ENCODE assay signal across 8 cellular contexts in the genomic region with DNA sequence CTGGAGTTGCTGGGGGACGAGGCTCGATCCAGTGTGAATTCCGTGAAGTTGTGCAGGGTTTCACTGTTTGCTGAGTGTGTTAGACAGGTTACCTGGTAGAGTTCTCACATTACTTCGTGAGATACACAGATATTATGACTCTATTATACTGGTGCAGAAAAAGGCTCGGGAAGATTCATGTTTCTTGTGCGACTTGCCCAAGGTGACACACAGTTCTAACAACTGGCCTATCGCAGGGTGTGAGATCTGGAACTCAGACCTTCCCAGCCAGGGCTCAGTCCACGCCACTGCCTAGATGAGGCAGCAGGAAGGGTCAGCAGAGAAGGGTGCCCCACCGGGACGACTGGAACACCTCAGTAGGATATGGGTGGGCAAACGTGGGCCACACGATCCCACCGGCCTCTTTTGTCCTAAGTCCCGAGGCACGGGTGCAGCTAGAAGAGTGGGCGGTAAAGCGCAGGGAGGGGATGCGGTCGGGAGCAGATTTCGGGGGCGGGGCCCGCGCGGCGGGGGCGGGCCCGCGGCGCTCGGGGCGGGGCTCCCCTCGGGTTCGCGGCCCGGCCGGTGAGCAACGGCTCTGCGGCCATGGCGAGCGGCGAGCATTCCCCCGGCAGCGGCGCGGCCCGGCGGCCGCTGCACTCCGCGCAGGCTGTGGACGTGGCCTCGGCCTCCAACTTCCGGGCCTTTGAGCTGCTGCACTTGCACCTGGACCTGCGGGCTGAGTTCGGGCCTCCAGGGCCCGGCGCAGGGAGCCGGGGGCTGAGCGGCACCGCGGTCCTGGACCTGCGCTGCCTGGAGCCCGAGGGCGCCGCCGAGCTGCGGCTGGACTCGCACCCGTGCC. TPM values are rescaled to one million over a fixed set of nuclear protein-coding genes. Genes with fewer than 3 reads are reported as not detected.
A peak's percentile ranks its signal among the peaks of the same experiment; 100 is the strongest.
DNase-seq lines count a peak whose midpoint lies in the region; ATAC-seq lines count a peak whose summit lies in the region.

A gene with protein sequence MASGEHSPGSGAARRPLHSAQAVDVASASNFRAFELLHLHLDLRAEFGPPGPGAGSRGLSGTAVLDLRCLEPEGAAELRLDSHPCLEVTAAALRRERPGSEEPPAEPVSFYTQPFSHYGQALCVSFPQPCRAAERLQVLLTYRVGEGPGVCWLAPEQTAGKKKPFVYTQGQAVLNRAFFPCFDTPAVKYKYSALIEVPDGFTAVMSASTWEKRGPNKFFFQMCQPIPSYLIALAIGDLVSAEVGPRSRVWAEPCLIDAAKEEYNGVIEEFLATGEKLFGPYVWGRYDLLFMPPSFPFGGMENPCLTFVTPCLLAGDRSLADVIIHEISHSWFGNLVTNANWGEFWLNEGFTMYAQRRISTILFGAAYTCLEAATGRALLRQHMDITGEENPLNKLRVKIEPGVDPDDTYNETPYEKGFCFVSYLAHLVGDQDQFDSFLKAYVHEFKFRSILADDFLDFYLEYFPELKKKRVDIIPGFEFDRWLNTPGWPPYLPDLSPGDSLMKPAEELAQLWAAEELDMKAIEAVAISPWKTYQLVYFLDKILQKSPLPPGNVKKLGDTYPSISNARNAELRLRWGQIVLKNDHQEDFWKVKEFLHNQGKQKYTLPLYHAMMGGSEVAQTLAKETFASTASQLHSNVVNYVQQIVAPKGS (plus strand): TSS at position 567 of the 841 bp plus-strand sequence. CDS start 19 bp downstream, at position 586.

- H2AK5ac ChIP-seq in mesenchymal stem cell (ENCODE audit: low read length, severe bottlenecking): no peak within 1 kb of the TSS

- peak within 1 kb of the TSS; percentile 70 for H3K27ac ChIP-seq in effector memory CD4-positive, alpha-beta T cell (ENCODE audit: insufficient read depth, low read length, poor library complexity, severe bottlenecking)
- H3K27ac ChIP-seq in mesenchymal stem cell (ENCODE audit: low read length, poor library complexity, severe bottlenecking): peak within 1 kb of the TSS; percentile 65

- peak within 1 kb of the TSS; percentile 98 for H4K91ac ChIP-seq in mesenchymal stem cell (ENCODE audit: low read length)

- peak within 1 kb of the TSS; percentile 91 for H2AFZ ChIP-seq in mesenchymal stem cell (ENCODE audit: low read depth, low read length)

- H2BK15ac ChIP-seq in mesenchymal stem cell (ENCODE audit: low read depth, poor library complexity, severe bottlenecking): peak within 1 kb of the TSS; percentile 93

- no peaks in the 10 kb centered on the region for H3K9me3 ChIP-seq in effector memory CD4-positive, alpha-beta T cell (ENCODE audit: control insufficient read depth, low read length)
- H3K9me3 ChIP-seq in mesenchymal stem cell (ENCODE audit: control insufficient read depth, low read length): no peaks in the 10 kb centered on the region

- H3K18ac ChIP-seq in mesenchymal stem cell (ENCODE audit: low read depth in 1 of 2, low read length in 2 of 2): peak within 1 kb of the TSS; percentile 98 to 99

- H3K36me3 ChIP-seq in effector memory CD4-positive, alpha-beta T cell (ENCODE audit: control insufficient read depth, insufficient read depth, low read length): no peaks in the 10 kb centered on the region
- H3K36me3 ChIP-seq in mesenchymal stem cell (ENCODE audit: control insufficient read depth in 1 of 2, insufficient read depth in 2 of 2, low read depth in 1 of 2, low read length in 2 of 2): peaks cover 0 to 4% of the 10 kb centered on the region in 2 experiments

- H3K4ac ChIP-seq in mesenchymal stem cell (ENCODE audit: low read depth in 1 of 2, low read length in 2 of 2): peak within 1 kb of the TSS; percentile 95 to 99

- H3K4me2 ChIP-seq in mesenchymal stem cell (ENCODE audit: low read length, poor library complexity, severe bottlenecking): peak within 1 kb of the TSS; percentile 15

- peak within 1 kb of the TSS; percentile 99 for H4K8ac ChIP-seq in mesenchymal stem cell (ENCODE audit: low read length)

- peak; percentile 92 for DNase-seq in AG08395 (ENCODE audit: low spot score)
- peak; percentile 53 for DNase-seq in NCI-H345 (lab: John Stamatoyannopoulos, UW)
- peak; percentile 90 for DNase-seq in activated CD8-positive, alpha-beta memory T cell treated with anti-CD3 and anti-CD28 coated beads for 24 hours
- DNase-seq in effector memory CD4-positive, alpha-beta T cell: peak; percentile 48 to 57 (median 52)
- peak; percentile 65 for DNase-seq in mesenchymal stem cell
- peak; percentile 59 for DNase-seq in stimulated activated CD8-positive, alpha-beta memory T cell treated with anti-CD3 and anti-CD28 coated beads, Interleukin-12 subunit alpha, Interleukin-12 subunit beta, amount 100 ng/mL, for 4 hours (ENCODE audit: low read depth)

- ATAC-seq in GM18511 (IDR thresholded peaks at IDR 0.05; ENCODE audit: unreplicated experiment): peak; percentile 80
- ATAC-seq in HG02981 (IDR thresholded peaks at IDR 0.05; ENCODE audit: unreplicated experiment): peak; percentile 62

- H2BK12ac ChIP-seq in mesenchymal stem cell (ENCODE audit: low read length in 2 of 2): peak within 1 kb of the TSS; percentile 63

- peaks cover 5% of the 10 kb centered on the region for H3K4me1 ChIP-seq in effector memory CD4-positive, alpha-beta T cell (ENCODE audit: control insufficient read depth, insufficient read depth, low read length, poor library complexity, severe bottlenecking)
- H3K4me1 ChIP-seq in mesenchymal stem cell (ENCODE audit: control insufficient read depth, insufficient read depth, low read depth, low read length): peaks cover 15% of the 10 kb centered on the region

- WGBS in mesenchymal stem cell: 10% methylated on average over 48 of the region's 69 CpGs

- H3K23ac ChIP-seq in mesenchymal stem cell (ENCODE audit: low read length in 2 of 2): peak within 1 kb of the TSS in 1 of 2 experiments; percentile 72

- peaks cover 3% of the 10 kb centered on the region for H3K79me1 ChIP-seq in mesenchymal stem cell (replicated peaks; ENCODE audit: low read length, poor library complexity, severe bottlenecking)

- peak within 1 kb of the TSS; percentile 98 for H2BK120ac ChIP-seq in mesenchymal stem cell (ENCODE audit: low read depth, low read length)

- no peaks in the 10 kb centered on the region for H3K27me3 ChIP-seq in effector memory CD4-positive, alpha-beta T cell (replicated peaks; ENCODE audit: control insufficient read depth, insufficient read depth, low read length, poor library complexity, severe bottlenecking)
- H3K27me3 ChIP-seq in mesenchymal stem cell (ENCODE audit: control insufficient read depth in 1 of 2, insufficient read depth in 1 of 2, low read length in 2 of 2): no peaks in the 10 kb centered on the region

- peak within 1 kb of the TSS in 1 of 2 experiments; percentile 99 for H3K14ac ChIP-seq in mesenchymal stem cell (ENCODE audit: low read length in 2 of 2)

- peak within 1 kb of the TSS; percentile 74 for H3K4me3 ChIP-seq in effector memory CD4-positive, alpha-beta T cell (ENCODE audit: insufficient read depth, low read depth, low read length, poor library complexity, severe bottlenecking)
- H3K4me3 ChIP-seq in mesenchymal stem cell (ENCODE audit: insufficient read depth in 1 of 2, low read depth in 1 of 2, low read length in 2 of 2): peak within 1 kb of the TSS; percentile 86 to 98

- H3K9ac ChIP-seq in mesenchymal stem cell (ENCODE audit: low read length): peak within 1 kb of the TSS; percentile 91

- peak within 1 kb of the TSS; percentile 89 for H2BK5ac ChIP-seq in mesenchymal stem cell (ENCODE audit: low read depth, low read length, poor library complexity, severe bottlenecking)

RNA-seq across cellular contexts. Expression of the gene that starts here (rescaled TPM):
- polyA plus RNA-seq in mesenchymal stem cell (2013, experiment 1 of 2): 45.3 TPM
- polyA plus RNA-seq in mesenchymal stem cell (2013, experiment 2 of 2): 44.4 TPM

Comparison
In these comparisons a context has a peak if more than half of its experiments do, and no peak if none do; other contexts are left out.
1. Peak in every context shown above with its lines: DNase-seq, ATAC-seq, H3K4me3 ChIP-seq and H3K27ac ChIP-seq.